7 cellular contexts compared by ENCODE assay signal in the genomic region with DNA sequence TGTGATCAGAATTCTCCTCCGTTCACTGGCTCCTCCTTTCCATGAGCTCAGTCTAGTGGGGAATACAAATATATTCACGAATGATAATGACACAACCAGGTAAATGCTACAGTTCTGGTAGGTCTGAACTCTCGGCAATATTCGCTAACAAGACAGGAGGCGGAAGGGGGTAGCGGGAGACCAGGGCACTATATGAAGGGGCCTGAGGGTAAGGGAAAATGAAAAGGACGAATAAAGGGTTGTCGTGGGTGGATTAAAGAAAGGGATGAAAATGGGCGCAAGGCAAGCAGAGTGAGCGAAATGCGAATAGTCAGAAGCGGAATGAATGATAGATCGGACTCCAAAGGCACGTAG. TPM values are rescaled to one million over a fixed set of nuclear protein-coding genes. Genes with fewer than 3 reads are reported as not detected.
DNase-seq lines count a peak whose midpoint lies in the region; ATAC-seq and TF ChIP-seq lines count a peak whose summit lies in the region.

No MANE protein-coding gene starts in this region.

- no peaks in the 10 kb centered on the region for H3K9me3 ChIP-seq in WERI-Rb-1 (ENCODE audit: severe bottlenecking)
- no peaks in the 10 kb centered on the region for H3K9me3 ChIP-seq in sigmoid colon

- no peak for TF ChIP-seq POLR2A in sigmoid colon (IDR thresholded peaks at IDR 0.05)

- 0 to 1% methylated on average over 14 of the region's 14 CpGs for WGBS in sigmoid colon, 2 donors

- POLR2A ChIA-PET in GM10248 (lab: Yijun Ruan, JAX), result no interaction called here

- H3K27me3 ChIP-seq in WERI-Rb-1 (ENCODE audit: insufficient read depth, low read depth, severe bottlenecking) (no peaks in the 10 kb centered on the region), sigmoid colon (no peaks in the 10 kb centered on the region)

- peak overlapping the region; percentile 70 for H3K27ac ChIP-seq in WERI-Rb-1
- peak overlapping the region; percentile 87 to 93 (median 90) for H3K27ac ChIP-seq in sigmoid colon

- peak overlapping the region; percentile 60 for H3K4me3 ChIP-seq in WERI-Rb-1 (ENCODE audit: low read depth, low read length)
- H3K4me3 ChIP-seq in sigmoid colon, result peak overlapping the region; percentile 63 to 72 (median 70)

- no peak for DNase-seq in WERI-Rb-1
- DNase-seq in left cardiac atrium, result no peak
- DNase-seq in sigmoid colon, result no peak
- DNase-seq in superior temporal gyrus (ENCODE audit: extremely low spot score), result no peak
- no peak for DNase-seq in GM10248 (ENCODE audit: extremely low spot score)

- ATAC-seq in GM18867 (IDR thresholded peaks at IDR 0.05; ENCODE audit: unreplicated experiment), result peak; percentile 3
- ATAC-seq in HG02642 (IDR thresholded peaks at IDR 0.05; ENCODE audit: poor library complexity, unreplicated experiment), result peak; percentile 21
- ATAC-seq in left cardiac atrium, result peak; percentile 13 to 18

- TF ChIP-seq CTCF in WERI-Rb-1 (IDR thresholded peaks at IDR 0.05; ENCODE audit: low read depth, low read length) (no peak), sigmoid colon (IDR thresholded peaks at IDR 0.05) (no peak), GM10248 (IDR thresholded peaks at IDR 0.05; ENCODE audit: control extremely low read depth, extremely low read depth, low read depth, missing control alignments) (no peak)

- H3K4me1 ChIP-seq in sigmoid colon, result peaks cover 0 to 15% (median 9%) of the 10 kb centered on the region in 4 donors

- intact Hi-C loops in left cardiac atrium (cut with DNase I) (no loop called here), sigmoid colon (cut with DNase I) (loop anchor here (5.0 kb wide), 1 partner anchor 151 kb away; the partner anchor contains the start of gene RPL39)

- CTCF ChIA-PET in GM10248 (lab: Yijun Ruan, JAX), result interaction anchor here (0.6 kb wide), 1 partner anchor 39 kb away, joined by 3 read pairs; no protein-coding TSS in a partner anchor

- no peaks in the 10 kb centered on the region for H3K36me3 ChIP-seq in WERI-Rb-1
- H3K36me3 ChIP-seq in sigmoid colon, result no peaks in the 10 kb centered on the region

- no peak for TF ChIP-seq EP300 in sigmoid colon (IDR thresholded peaks at IDR 0.05)

RNA-seq across cellular contexts. Expression of gene NKAP, which starts 0.7 kb away (rescaled TPM):
- 1 to 10 TPM; 4.4 to 6.8 TPM for total RNA-seq in left cardiac atrium
- total RNA-seq in sigmoid colon, result 1 to 10 TPM; 3.9 to 7.8 (median 5.5) TPM
- 1 to 10 TPM; 3.6 to 5.3 (median 3.9) TPM for polyA plus RNA-seq in sigmoid colon

RNA-seq across cellular contexts. Expression of gene AKAP14, which starts 47.1 kb away (rescaled TPM):
- total RNA-seq in left cardiac atrium, result not detected
- total RNA-seq in sigmoid colon, result not detected
- polyA plus RNA-seq in sigmoid colon, result not detected
